In genomic region chr17:55057184-55057583, GRCh38 we compare ENCODE assay signal across 1 cellular context.
TF ChIP-seq lines count a peak whose summit lies in the region.

No MANE protein-coding gene starts in this region.

TF ChIP-seq in WTC11, 78 proteins besides CTCF, POLR2A, EP300 and RAD21 (continued from another document):
- TF ChIP-seq ATF6 (CRISPR knock-in tag; IDR thresholded peaks at IDR 0.05) = no peak
- no peak for TF ChIP-seq FOXP4 (CRISPR knock-in tag; IDR thresholded peaks at IDR 0.05)
- no peak for TF ChIP-seq JAZF1 (CRISPR knock-in tag; IDR thresholded peaks at IDR 0.05)
- no peak for TF ChIP-seq RELA (CRISPR knock-in tag; IDR thresholded peaks at IDR 0.05; ENCODE audit: borderline replicate concordance)
- TF ChIP-seq RORB (CRISPR knock-in tag; IDR thresholded peaks at IDR 0.05) = no peak
- TF ChIP-seq ZNF263 (CRISPR knock-in tag; IDR thresholded peaks at IDR 0.05; ENCODE audit: low read depth) = no peak
- TF ChIP-seq ATF1 (CRISPR knock-in tag; IDR thresholded peaks at IDR 0.05) = no peak
- no peak for TF ChIP-seq ATF2 (CRISPR knock-in tag; IDR thresholded peaks at IDR 0.05; ENCODE audit: borderline replicate concordance, low read depth)
- no peak for TF ChIP-seq NFE2L1 (CRISPR knock-in tag; IDR thresholded peaks at IDR 0.05)
- no peak for TF ChIP-seq NFYB (CRISPR knock-in tag; conservative IDR thresholded peaks at IDR 0.05; ENCODE audit: low read depth)
- no peak for TF ChIP-seq USF2 (CRISPR knock-in tag; IDR thresholded peaks at IDR 0.05)
- TF ChIP-seq CREB1 (CRISPR knock-in tag; IDR thresholded peaks at IDR 0.05) = no peak
- no peak for TF ChIP-seq AFF4 (CRISPR knock-in tag; IDR thresholded peaks at IDR 0.05; ENCODE audit: borderline replicate concordance)
- no peak for TF ChIP-seq NR2C2 (CRISPR knock-in tag; IDR thresholded peaks at IDR 0.05)
- no peak for TF ChIP-seq IRF1 (CRISPR knock-in tag; IDR thresholded peaks at IDR 0.05)
